ENCODE assay signal across 1 cellular context in the genomic region with DNA sequence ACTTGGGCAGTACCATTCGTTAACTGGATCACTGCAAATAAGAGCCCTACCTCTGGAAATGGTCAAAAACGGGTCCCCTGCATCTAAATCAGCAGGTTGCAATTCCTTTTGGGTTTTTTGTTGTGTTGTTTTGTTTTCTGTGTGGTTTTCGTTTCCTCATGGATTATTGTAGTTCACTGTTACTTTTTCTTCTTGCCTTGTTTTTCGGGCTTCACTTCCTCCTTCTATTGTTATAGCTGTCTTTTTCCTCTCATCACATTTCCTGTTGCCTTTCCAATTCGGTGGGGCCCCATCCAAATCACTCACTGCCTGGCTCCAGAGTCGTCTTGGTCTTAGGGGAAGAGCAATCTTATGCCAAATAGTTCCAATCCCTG.
TF ChIP-seq lines count a peak whose summit lies in the region.

No MANE protein-coding gene starts in this region.

TF ChIP-seq in K562, 482 proteins besides CTCF, POLR2A, EP300 and RAD21 (continued from another document and continues in another):
- TF ChIP-seq, protein P1, sequence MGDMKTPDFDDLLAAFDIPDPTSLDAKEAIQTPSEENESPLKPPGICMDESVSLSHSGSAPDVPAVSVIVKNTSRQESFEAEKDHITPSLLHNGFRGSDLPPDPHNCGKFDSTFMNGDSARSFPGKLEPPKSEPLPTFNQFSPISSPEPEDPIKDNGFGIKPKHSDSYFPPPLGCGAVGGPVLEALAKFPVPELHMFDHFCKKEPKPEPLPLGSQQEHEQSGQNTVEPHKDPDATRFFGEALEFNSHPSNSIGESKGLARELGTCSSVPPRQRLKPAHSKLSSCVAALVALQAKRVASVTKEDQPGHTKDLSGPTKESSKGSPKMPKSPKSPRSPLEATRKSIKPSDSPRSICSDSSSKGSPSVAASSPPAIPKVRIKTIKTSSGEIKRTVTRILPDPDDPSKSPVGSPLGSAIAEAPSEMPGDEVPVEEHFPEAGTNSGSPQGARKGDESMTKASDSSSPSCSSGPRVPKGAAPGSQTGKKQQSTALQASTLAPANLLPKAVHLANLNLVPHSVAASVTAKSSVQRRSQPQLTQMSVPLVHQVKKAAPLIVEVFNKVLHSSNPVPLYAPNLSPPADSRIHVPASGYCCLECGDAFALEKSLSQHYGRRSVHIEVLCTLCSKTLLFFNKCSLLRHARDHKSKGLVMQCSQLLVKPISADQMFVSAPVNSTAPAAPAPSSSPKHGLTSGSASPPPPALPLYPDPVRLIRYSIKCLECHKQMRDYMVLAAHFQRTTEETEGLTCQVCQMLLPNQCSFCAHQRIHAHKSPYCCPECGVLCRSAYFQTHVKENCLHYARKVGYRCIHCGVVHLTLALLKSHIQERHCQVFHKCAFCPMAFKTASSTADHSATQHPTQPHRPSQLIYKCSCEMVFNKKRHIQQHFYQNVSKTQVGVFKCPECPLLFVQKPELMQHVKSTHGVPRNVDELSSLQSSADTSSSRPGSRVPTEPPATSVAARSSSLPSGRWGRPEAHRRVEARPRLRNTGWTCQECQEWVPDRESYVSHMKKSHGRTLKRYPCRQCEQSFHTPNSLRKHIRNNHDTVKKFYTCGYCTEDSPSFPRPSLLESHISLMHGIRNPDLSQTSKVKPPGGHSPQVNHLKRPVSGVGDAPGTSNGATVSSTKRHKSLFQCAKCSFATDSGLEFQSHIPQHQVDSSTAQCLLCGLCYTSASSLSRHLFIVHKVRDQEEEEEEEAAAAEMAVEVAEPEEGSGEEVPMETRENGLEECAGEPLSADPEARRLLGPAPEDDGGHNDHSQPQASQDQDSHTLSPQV (IDR thresholded peaks at IDR 0.05) = no peak
- peak; percentile 45; the same call in 1 of the 2 replicates for TF ChIP-seq SOX6 (IDR thresholded peaks at IDR 0.05)
- TF ChIP-seq, protein P2, sequence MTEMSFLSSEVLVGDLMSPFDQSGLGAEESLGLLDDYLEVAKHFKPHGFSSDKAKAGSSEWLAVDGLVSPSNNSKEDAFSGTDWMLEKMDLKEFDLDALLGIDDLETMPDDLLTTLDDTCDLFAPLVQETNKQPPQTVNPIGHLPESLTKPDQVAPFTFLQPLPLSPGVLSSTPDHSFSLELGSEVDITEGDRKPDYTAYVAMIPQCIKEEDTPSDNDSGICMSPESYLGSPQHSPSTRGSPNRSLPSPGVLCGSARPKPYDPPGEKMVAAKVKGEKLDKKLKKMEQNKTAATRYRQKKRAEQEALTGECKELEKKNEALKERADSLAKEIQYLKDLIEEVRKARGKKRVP (CRISPR knock-in tag; IDR thresholded peaks at IDR 0.05) = no peak
- TF ChIP-seq, protein P3, sequence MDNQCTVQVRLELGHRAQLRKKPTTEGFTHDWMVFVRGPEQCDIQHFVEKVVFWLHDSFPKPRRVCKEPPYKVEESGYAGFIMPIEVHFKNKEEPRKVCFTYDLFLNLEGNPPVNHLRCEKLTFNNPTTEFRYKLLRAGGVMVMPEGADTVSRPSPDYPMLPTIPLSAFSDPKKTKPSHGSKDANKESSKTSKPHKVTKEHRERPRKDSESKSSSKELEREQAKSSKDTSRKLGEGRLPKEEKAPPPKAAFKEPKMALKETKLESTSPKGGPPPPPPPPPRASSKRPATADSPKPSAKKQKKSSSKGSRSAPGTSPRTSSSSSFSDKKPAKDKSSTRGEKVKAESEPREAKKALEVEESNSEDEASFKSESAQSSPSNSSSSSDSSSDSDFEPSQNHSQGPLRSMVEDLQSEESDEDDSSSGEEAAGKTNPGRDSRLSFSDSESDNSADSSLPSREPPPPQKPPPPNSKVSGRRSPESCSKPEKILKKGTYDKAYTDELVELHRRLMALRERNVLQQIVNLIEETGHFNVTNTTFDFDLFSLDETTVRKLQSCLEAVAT (IDR thresholded peaks at IDR 0.05) = peak; percentile 69 to 71
- no peak for TF ChIP-seq PML (IDR thresholded peaks at IDR 0.05; ENCODE audit: low read length)
- TF ChIP-seq TAF7 (tag; IDR thresholded peaks at IDR 0.05) = no peak
- TF ChIP-seq CEBPB (tag; IDR thresholded peaks at IDR 0.05) = no peak
- TF ChIP-seq BACH1 (tag; IDR thresholded peaks at IDR 0.05) = no peak
- TF ChIP-seq, protein P4, sequence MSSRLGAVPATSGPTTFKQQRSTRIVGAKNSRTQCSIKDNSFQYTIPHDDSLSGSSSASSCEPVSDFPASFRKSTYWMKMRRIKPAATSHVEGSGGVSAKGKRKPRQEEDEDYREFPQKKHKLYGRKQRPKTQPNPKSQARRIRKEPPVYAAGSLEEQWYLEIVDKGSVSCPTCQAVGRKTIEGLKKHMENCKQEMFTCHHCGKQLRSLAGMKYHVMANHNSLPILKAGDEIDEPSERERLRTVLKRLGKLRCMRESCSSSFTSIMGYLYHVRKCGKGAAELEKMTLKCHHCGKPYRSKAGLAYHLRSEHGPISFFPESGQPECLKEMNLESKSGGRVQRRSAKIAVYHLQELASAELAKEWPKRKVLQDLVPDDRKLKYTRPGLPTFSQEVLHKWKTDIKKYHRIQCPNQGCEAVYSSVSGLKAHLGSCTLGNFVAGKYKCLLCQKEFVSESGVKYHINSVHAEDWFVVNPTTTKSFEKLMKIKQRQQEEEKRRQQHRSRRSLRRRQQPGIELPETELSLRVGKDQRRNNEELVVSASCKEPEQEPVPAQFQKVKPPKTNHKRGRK (tag; IDR thresholded peaks at IDR 0.05) = 0 out of 2 replicates have a peak, but pooled peaks have one; percentile 23
- TF ChIP-seq, protein P5, sequence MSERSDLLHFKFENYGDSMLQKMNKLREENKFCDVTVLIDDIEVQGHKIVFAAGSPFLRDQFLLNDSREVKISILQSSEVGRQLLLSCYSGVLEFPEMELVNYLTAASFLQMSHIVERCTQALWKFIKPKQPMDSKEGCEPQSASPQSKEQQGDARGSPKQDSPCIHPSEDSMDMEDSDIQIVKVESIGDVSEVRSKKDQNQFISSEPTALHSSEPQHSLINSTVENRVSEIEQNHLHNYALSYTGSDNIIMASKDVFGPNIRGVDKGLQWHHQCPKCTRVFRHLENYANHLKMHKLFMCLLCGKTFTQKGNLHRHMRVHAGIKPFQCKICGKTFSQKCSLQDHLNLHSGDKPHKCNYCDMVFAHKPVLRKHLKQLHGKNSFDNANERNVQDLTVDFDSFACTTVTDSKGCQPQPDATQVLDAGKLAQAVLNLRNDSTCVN (CRISPR knock-in tag; IDR thresholded peaks at IDR 0.05) = peak; percentile 62; the same call in 1 of the 2 replicates
- no peak for TF ChIP-seq TAF1 (IDR thresholded peaks at IDR 0.05; ENCODE audit: control insufficient read depth, extremely low read depth, insufficient read depth, low read length, severe bottlenecking)
- TF ChIP-seq POLR2H (tag; IDR thresholded peaks at IDR 0.05; ENCODE audit: low read depth) = 0 out of 2 replicates have a peak, but pooled peaks have one; percentile 5
- no peak for TF ChIP-seq SMC3 (conservative IDR thresholded peaks at IDR 0.05; ENCODE audit: insufficient read depth, low read depth, low read length)
- peak in 1 of 2 experiments; percentile 45; a peak in 1 of 4 replicates for TF ChIP-seq HDAC1 (IDR thresholded peaks at IDR 0.05)
- no peak for TF ChIP-seq ZC3H4 (CRISPR knock-in tag; IDR thresholded peaks at IDR 0.05; ENCODE audit: borderline replicate concordance)
- TF ChIP-seq, protein P6, sequence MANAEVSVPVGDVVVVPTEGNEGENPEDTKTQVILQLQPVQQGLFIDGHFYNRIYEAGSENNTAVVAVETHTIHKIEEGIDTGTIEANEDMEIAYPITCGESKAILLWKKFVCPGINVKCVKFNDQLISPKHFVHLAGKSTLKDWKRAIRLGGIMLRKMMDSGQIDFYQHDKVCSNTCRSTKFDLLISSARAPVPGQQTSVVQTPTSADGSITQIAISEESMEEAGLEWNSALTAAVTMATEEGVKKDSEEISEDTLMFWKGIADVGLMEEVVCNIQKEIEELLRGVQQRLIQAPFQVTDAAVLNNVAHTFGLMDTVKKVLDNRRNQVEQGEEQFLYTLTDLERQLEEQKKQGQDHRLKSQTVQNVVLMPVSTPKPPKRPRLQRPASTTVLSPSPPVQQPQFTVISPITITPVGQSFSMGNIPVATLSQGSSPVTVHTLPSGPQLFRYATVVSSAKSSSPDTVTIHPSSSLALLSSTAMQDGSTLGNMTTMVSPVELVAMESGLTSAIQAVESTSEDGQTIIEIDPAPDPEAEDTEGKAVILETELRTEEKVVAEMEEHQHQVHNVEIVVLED (CRISPR knock-in tag; IDR thresholded peaks at IDR 0.05) = no peak
- TF ChIP-seq GABPA (tag; conservative IDR thresholded peaks at IDR 0.05; ENCODE audit: low read depth) = peak; percentile 11; the same call in 1 of the 2 replicates
- TF ChIP-seq POU5F1 (IDR thresholded peaks at IDR 0.05; ENCODE audit: borderline replicate concordance, low read depth, low read length, partially characterized antibody) = no peak
- TF ChIP-seq BDP1 (IDR thresholded peaks at IDR 0.05; ENCODE audit: insufficient read depth, insufficient read length) = no peak
- TF ChIP-seq ETV5 (CRISPR knock-in tag; IDR thresholded peaks at IDR 0.05; ENCODE audit: low read depth) = no peak
- no peak for TF ChIP-seq TAL1 (IDR thresholded peaks at IDR 0.05)
- TF ChIP-seq RBFOX2 (IDR thresholded peaks at IDR 0.05; ENCODE audit: low read depth, low read length) = peak; percentile 50; the same call in 1 of the 2 replicates
- TF ChIP-seq XRCC3 (IDR thresholded peaks at IDR 0.05) = no peak
- TF ChIP-seq, protein P7, sequence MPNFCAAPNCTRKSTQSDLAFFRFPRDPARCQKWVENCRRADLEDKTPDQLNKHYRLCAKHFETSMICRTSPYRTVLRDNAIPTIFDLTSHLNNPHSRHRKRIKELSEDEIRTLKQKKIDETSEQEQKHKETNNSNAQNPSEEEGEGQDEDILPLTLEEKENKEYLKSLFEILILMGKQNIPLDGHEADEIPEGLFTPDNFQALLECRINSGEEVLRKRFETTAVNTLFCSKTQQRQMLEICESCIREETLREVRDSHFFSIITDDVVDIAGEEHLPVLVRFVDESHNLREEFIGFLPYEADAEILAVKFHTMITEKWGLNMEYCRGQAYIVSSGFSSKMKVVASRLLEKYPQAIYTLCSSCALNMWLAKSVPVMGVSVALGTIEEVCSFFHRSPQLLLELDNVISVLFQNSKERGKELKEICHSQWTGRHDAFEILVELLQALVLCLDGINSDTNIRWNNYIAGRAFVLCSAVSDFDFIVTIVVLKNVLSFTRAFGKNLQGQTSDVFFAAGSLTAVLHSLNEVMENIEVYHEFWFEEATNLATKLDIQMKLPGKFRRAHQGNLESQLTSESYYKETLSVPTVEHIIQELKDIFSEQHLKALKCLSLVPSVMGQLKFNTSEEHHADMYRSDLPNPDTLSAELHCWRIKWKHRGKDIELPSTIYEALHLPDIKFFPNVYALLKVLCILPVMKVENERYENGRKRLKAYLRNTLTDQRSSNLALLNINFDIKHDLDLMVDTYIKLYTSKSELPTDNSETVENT (CRISPR knock-in tag; IDR thresholded peaks at IDR 0.05) = no peak
- TF ChIP-seq, protein P8, sequence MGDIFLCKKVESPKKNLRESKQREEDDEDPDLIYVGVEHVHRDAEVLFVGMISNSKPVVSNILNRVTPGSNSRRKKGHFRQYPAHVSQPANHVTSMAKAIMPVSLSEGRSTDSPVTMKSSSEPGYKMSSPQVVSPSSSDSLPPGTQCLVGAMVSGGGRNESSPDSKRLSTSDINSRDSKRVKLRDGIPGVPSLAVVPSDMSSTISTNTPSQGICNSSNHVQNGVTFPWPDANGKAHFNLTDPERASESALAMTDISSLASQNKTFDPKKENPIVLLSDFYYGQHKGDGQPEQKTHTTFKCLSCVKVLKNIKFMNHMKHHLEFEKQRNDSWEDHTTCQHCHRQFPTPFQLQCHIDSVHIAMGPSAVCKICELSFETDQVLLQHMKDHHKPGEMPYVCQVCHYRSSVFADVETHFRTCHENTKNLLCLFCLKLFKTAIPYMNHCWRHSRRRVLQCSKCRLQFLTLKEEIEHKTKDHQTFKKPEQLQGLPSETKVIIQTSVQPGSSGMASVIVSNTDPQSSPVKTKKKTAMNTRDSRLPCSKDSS (IDR thresholded peaks at IDR 0.05; ENCODE audit: low read depth, partially characterized antibody) = no peak
- no peak for TF ChIP-seq ZSCAN29 (IDR thresholded peaks at IDR 0.05)
- TF ChIP-seq NFRKB (IDR thresholded peaks at IDR 0.05; ENCODE audit: low read depth) = peak; percentile 36
- TF ChIP-seq, protein P9, sequence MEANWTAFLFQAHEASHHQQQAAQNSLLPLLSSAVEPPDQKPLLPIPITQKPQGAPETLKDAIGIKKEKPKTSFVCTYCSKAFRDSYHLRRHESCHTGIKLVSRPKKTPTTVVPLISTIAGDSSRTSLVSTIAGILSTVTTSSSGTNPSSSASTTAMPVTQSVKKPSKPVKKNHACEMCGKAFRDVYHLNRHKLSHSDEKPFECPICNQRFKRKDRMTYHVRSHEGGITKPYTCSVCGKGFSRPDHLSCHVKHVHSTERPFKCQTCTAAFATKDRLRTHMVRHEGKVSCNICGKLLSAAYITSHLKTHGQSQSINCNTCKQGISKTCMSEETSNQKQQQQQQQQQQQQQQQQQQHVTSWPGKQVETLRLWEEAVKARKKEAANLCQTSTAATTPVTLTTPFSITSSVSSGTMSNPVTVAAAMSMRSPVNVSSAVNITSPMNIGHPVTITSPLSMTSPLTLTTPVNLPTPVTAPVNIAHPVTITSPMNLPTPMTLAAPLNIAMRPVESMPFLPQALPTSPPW (CRISPR knock-in tag; IDR thresholded peaks at IDR 0.05) = no peak
- TF ChIP-seq EZH2 (IDR thresholded peaks at IDR 0.05; ENCODE audit: borderline replicate concordance, low read depth, low read length) = no peak
- TF ChIP-seq, protein P10, sequence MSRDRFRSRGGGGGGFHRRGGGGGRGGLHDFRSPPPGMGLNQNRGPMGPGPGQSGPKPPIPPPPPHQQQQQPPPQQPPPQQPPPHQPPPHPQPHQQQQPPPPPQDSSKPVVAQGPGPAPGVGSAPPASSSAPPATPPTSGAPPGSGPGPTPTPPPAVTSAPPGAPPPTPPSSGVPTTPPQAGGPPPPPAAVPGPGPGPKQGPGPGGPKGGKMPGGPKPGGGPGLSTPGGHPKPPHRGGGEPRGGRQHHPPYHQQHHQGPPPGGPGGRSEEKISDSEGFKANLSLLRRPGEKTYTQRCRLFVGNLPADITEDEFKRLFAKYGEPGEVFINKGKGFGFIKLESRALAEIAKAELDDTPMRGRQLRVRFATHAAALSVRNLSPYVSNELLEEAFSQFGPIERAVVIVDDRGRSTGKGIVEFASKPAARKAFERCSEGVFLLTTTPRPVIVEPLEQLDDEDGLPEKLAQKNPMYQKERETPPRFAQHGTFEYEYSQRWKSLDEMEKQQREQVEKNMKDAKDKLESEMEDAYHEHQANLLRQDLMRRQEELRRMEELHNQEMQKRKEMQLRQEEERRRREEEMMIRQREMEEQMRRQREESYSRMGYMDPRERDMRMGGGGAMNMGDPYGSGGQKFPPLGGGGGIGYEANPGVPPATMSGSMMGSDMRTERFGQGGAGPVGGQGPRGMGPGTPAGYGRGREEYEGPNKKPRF (IDR thresholded peaks at IDR 0.05; ENCODE audit: low read depth, low read length) = no peak
- TF ChIP-seq HLTF (IDR thresholded peaks at IDR 0.05) = 0 out of 2 replicates have a peak, but pooled peaks have one; percentile 10
- TF ChIP-seq, protein P11, sequence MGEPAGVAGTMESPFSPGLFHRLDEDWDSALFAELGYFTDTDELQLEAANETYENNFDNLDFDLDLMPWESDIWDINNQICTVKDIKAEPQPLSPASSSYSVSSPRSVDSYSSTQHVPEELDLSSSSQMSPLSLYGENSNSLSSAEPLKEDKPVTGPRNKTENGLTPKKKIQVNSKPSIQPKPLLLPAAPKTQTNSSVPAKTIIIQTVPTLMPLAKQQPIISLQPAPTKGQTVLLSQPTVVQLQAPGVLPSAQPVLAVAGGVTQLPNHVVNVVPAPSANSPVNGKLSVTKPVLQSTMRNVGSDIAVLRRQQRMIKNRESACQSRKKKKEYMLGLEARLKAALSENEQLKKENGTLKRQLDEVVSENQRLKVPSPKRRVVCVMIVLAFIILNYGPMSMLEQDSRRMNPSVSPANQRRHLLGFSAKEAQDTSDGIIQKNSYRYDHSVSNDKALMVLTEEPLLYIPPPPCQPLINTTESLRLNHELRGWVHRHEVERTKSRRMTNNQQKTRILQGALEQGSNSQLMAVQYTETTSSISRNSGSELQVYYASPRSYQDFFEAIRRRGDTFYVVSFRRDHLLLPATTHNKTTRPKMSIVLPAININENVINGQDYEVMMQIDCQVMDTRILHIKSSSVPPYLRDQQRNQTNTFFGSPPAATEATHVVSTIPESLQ (CRISPR knock-in tag; IDR thresholded peaks at IDR 0.05) = no peak
